ENCODE assay signal across 25 cellular contexts in genomic region chr2:178075006-178075326, GRCh38. TPM values are rescaled to one million over a fixed set of nuclear protein-coding genes. Genes with fewer than 3 reads are reported as not detected.
DNase-seq lines count a peak whose midpoint lies in the region; ATAC-seq, FAIRE-seq and TF ChIP-seq lines count a peak whose summit lies in the region.
"Had no signal": no experiment of that assay in that cellular context is flagged by ENCODE, and none has a peak within 500 bp of the region (broad histone marks: within the 10 kb centered on the region; RNA-seq: fewer than 3 reads in every experiment).

No MANE protein-coding gene starts in this region.

- H3K27me3 ChIP-seq in Loucy (ENCODE audit: insufficient read depth, low read length, poor library complexity, severe bottlenecking) = no peaks in the 10 kb centered on the region
- H3K27me3 ChIP-seq in bronchial epithelial cell (ENCODE audit: control insufficient read depth, insufficient read depth, low read length) = peaks cover 3% of the 10 kb centered on the region
- no peaks in the 10 kb centered on the region; the same call in 1 of the 2 replicates for H3K27me3 ChIP-seq in H9 (ENCODE audit: insufficient read depth, low read length)
- H3K27me3 ChIP-seq: BE2C, Peyer's patch had no signal

- H3T11ph ChIP-seq in H9 (ENCODE audit: low read length) = no peak overlapping the region

- H3K9me2 ChIP-seq in Loucy (replicated peaks; ENCODE audit: low read depth, low read length) = no peaks in the 10 kb centered on the region

- no peak for DNase-seq in A549 (ENCODE audit: low read depth in 1 of 2, low spot score in 1 of 2)
- peak; percentile 45 for DNase-seq in bronchial epithelial cell (ENCODE audit: low read depth)
- no peak for DNase-seq in H9
- no peak for DNase-seq in activated T-cell treated with anti-CD3 and anti-CD28 coated beads, Interleukin-2, amount 50 U/mL, for 24 hours
- no peak for DNase-seq in iPS-NIHi11 (ENCODE audit: low spot score)
- DNase-seq in foreskin fibroblast = no peak
- DNase-seq: BE2C; CD8-positive, alpha-beta memory T cell; DMS153; DND-41; KG1; NCI-H1048; NCI-H1417; NCI-H1694; NCI-H2029 treated with DMSO at 0.1 percent for 48 hours; NCI-H226; NCI-H510A; NCI-H69; Peyer's patch had no signal

- peaks cover 12 to 14% of the 10 kb centered on the region in 2 experiments for H3K4me1 Mint-ChIP-seq in H9
- H3K4me1 Mint-ChIP-seq in activated T-cell treated with anti-CD3 and anti-CD28 coated beads, Interleukin-2, amount 50 U/mL, for 24 hours (ENCODE audit: low read depth) = peaks cover 12% of the 10 kb centered on the region

- H3K9me3 Mint-ChIP-seq in H9 = peaks cover 4% of the 10 kb centered on the region in 2 experiments
- no peaks in the 10 kb centered on the region for H3K9me3 Mint-ChIP-seq in activated T-cell treated with anti-CD3 and anti-CD28 coated beads, Interleukin-2, amount 50 U/mL, for 24 hours

- H4K20me1 ChIP-seq in Loucy (ENCODE audit: insufficient read depth, low read length, poor library complexity, severe bottlenecking) = no peaks in the 10 kb centered on the region
- H4K20me1 ChIP-seq in H9 (ENCODE audit: control insufficient read depth, insufficient read depth, insufficient read length) = no peaks in the 10 kb centered on the region

- no peak overlapping the region for H3K27ac Mint-ChIP-seq in H9
- no peak overlapping the region for H3K27ac Mint-ChIP-seq in activated T-cell treated with anti-CD3 and anti-CD28 coated beads, Interleukin-2, amount 50 U/mL, for 24 hours
- H3K27ac Mint-ChIP-seq: CD14-positive monocyte; CD8-positive, alpha-beta memory T cell had no signal

- H2BK12ac ChIP-seq in H9 (ENCODE audit: insufficient read length, low read depth, low read length) = no peak overlapping the region

- H3K9me3 ChIP-seq in A549 = no peaks in the 10 kb centered on the region
- peaks cover 4% of the 10 kb centered on the region; the same call in 1 of the 2 replicates for H3K9me3 ChIP-seq in Loucy (ENCODE audit: insufficient read depth, low read depth, low read length)
- H3K9me3 ChIP-seq in H9 (ENCODE audit: control insufficient read depth, low read depth, low read length) = no peaks in the 10 kb centered on the region
- H3K9me3 ChIP-seq: BE2C, Peyer's patch had no signal

- CTCF ChIA-PET in A549 (lab: Yijun Ruan, JAX) = interaction anchor here (1.7 kb wide), 1 partner anchor 37 kb away, joined by 5 read pairs; the partner anchor contains the start of gene RBM45

- FAIRE-seq in A549 (lab: Jason Lieb, UNC) (no peak), bronchial epithelial cell (lab: Jason Lieb, UNC) (no peak)
- FAIRE-seq: GM12892, GM19239 had no signal

- H3K27ac ChIP-seq in A549 (no peak overlapping the region; a peak in 1 of 6 replicates), H9 (ENCODE audit: insufficient read length, low read depth, low read length) (no peak overlapping the region)
- H3K27ac ChIP-seq: 22Rv1, Peyer's patch had no signal

- TF ChIP-seq EP300 in A549 (IDR thresholded peaks at IDR 0.05) = no peak

- TF ChIP-seq POLR2A in A549 (IDR thresholded peaks at IDR 0.05; ENCODE audit: low read length) = no peak

- no peaks in the 10 kb centered on the region for H3K36me3 ChIP-seq in Loucy (ENCODE audit: insufficient read depth, low read length)
- H3K36me3 ChIP-seq in bronchial epithelial cell (ENCODE audit: control insufficient read depth, insufficient read depth, low read length) = no peaks in the 10 kb centered on the region
- H3K36me3 ChIP-seq: BE2C, Peyer's patch had no signal

- POLR2A ChIA-PET in A549 (lab: Yijun Ruan, JAX) = no interaction called here

- no peak overlapping the region for H3K14ac ChIP-seq in H9 (ENCODE audit: insufficient read depth, low read length)

- no peak overlapping the region for H3K18ac ChIP-seq in H9 (ENCODE audit: insufficient read length, low read depth, low read length)

- H2BK5ac ChIP-seq in H9 (ENCODE audit: insufficient read length, low read length) = no peak overlapping the region

- no peak overlapping the region for H3K4me3 Mint-ChIP-seq in H9
- no peak overlapping the region for H3K4me3 Mint-ChIP-seq in activated T-cell treated with anti-CD3 and anti-CD28 coated beads, Interleukin-2, amount 50 U/mL, for 24 hours
- H3K4me3 Mint-ChIP-seq: CD14-positive monocyte; CD8-positive, alpha-beta memory T cell had no signal

- H2BK15ac ChIP-seq in H9 (ENCODE audit: low read depth, low read length) = no peak overlapping the region

- no peaks in the 10 kb centered on the region for H3F3A ChIP-seq in Loucy (ENCODE audit: low read depth)

- H3K23ac ChIP-seq in H9 (ENCODE audit: insufficient read length, low read depth, low read length) = no peak overlapping the region

- H3K56ac ChIP-seq in H9 (ENCODE audit: insufficient read length, low read depth, low read length) = no peak overlapping the region

- H2AK5ac ChIP-seq in H9 (ENCODE audit: insufficient read length, low read length) = no peak overlapping the region

- H3K79me2 ChIP-seq in Loucy (ENCODE audit: insufficient read depth, low read length) = no peaks in the 10 kb centered on the region
- no peaks in the 10 kb centered on the region for H3K79me2 ChIP-seq in H9 (ENCODE audit: insufficient read depth, low read length)

- H3K9ac ChIP-seq in Loucy (ENCODE audit: low read depth, low read length, poor library complexity, severe bottlenecking) (no peak overlapping the region), H9 (ENCODE audit: extremely low read depth, insufficient read length, low read length) (no peak overlapping the region)

- H3K27me3 Mint-ChIP-seq in H9 (ENCODE audit: low read depth) = peaks cover 59% of the 10 kb centered on the region
- peaks cover 60% of the 10 kb centered on the region for H3K27me3 Mint-ChIP-seq in activated T-cell treated with anti-CD3 and anti-CD28 coated beads, Interleukin-2, amount 50 U/mL, for 24 hours

- H4K5ac ChIP-seq in H9 (ENCODE audit: insufficient read length, low read depth, low read length) = no peak overlapping the region

- ATAC-seq in A549 (no peak), SK-N-SH treated with all-trans-retinoic acid at 6 μM for 48 hours (no peak)

- H3K4me1 ChIP-seq in A549 (peaks cover 41% of the 10 kb centered on the region; the same call in 2 of the 3 replicates), Loucy (ENCODE audit: insufficient read depth, low read length, poor library complexity, severe bottlenecking) (peaks cover 25% of the 10 kb centered on the region), H9 (ENCODE audit: insufficient read depth, low read length) (no peaks in the 10 kb centered on the region)
- H3K4me1 ChIP-seq: Peyer's patch had no signal

- H2AFZ ChIP-seq in Loucy (ENCODE audit: low read length) (0 out of 2 replicates have a peak overlapping the region, but pooled peaks have one; percentile 47), H9 (ENCODE audit: low read length) (no peak overlapping the region)

- H3K4me2 ChIP-seq in A549 = peak overlapping the region; percentile 37; the same call in 2 of the 3 replicates
- no peak overlapping the region for H3K4me2 ChIP-seq in Loucy (ENCODE audit: low read depth, low read length, poor library complexity, severe bottlenecking)
- H3K4me2 ChIP-seq in H9 (ENCODE audit: insufficient read depth, insufficient read length, low read length) = no peak overlapping the region

- TF ChIP-seq CTCF in A549 (IDR thresholded peaks at IDR 0.05) (no peak), Loucy (conservative IDR thresholded peaks at IDR 0.05; ENCODE audit: low read length) (no peak), bronchial epithelial cell (IDR thresholded peaks at IDR 0.05; ENCODE audit: insufficient read depth, low read length, severe bottlenecking) (no peak), H9 (conservative IDR thresholded peaks at IDR 0.05) (no peak), foreskin fibroblast (IDR thresholded peaks at IDR 0.05; ENCODE audit: low read depth, low read length) (no peak)

- H3K4me3 ChIP-seq in A549 = no peak overlapping the region
- H3K4me3 ChIP-seq in Loucy (ENCODE audit: low read length, poor library complexity, severe bottlenecking) = no peak overlapping the region
- no peak overlapping the region for H3K4me3 ChIP-seq in bronchial epithelial cell (ENCODE audit: low read depth, low read length)
- no peak overlapping the region for H3K4me3 ChIP-seq in foreskin fibroblast (ENCODE audit: low read depth in 1 of 2, low read length in 2 of 2)
- H3K4me3 ChIP-seq: Peyer's patch had no signal

- peaks cover 5% of the 10 kb centered on the region for H3K23me2 ChIP-seq in H9 (ENCODE audit: insufficient read length, low read depth, low read length, poor library complexity, severe bottlenecking)

- TF ChIP-seq RAD21 in A549 (conservative IDR thresholded peaks at IDR 0.05 in 1 of 2, IDR thresholded peaks at IDR 0.05 in 1 of 2) = no peak

- H3K79me1 ChIP-seq in H9 (ENCODE audit: insufficient read depth, low read depth, low read length, poor library complexity, severe bottlenecking) = no peaks in the 10 kb centered on the region

- H3K4ac ChIP-seq in H9 (ENCODE audit: low read depth, low read length) = no peak overlapping the region

- H2BK20ac ChIP-seq in H9 (ENCODE audit: low read depth, low read length, poor library complexity, severe bottlenecking) = no peak overlapping the region

- no peak overlapping the region for H4K8ac ChIP-seq in H9 (replicated peaks; ENCODE audit: insufficient read length, low read depth, low read length)

- H3K36me3 Mint-ChIP-seq in H9 (ENCODE audit: insufficient read depth in 1 of 3, low read depth in 3 of 3) = no peaks in the 10 kb centered on the region
- no peaks in the 10 kb centered on the region for H3K36me3 Mint-ChIP-seq in activated T-cell treated with anti-CD3 and anti-CD28 coated beads, Interleukin-2, amount 50 U/mL, for 24 hours (ENCODE audit: low read depth)
- H3K36me3 Mint-ChIP-seq: CD14-positive monocyte; CD8-positive, alpha-beta memory T cell had no signal

- no peak overlapping the region for H2BK120ac ChIP-seq in H9 (ENCODE audit: low read depth, low read length, poor library complexity, severe bottlenecking)

- 81% methylated on average over 1 of the region's 1 CpG for WGBS in A549 (ENCODE audit: missing lambda C conversion rate)
- WGBS in H9 (ENCODE audit: extremely low coverage, insufficient read length, low lambda C conversion rate) = no CpG with 5 or more reads among the region's 1 CpG

- no peak overlapping the region for H4K91ac ChIP-seq in H9 (ENCODE audit: insufficient read length, low read depth, low read length)

RNA-seq across cellular contexts. Expression of gene PDE11A, which starts 2.4 kb away (rescaled TPM):
- polyA plus RNA-seq in A549 (2011; rRNA removed) = 5.4 and 5.6 TPM in 2 replicates
- polyA plus RNA-seq in A549 (2012; cell fraction: cytosol; rRNA removed) = 1.3 and 2.2 TPM in 2 replicates
- 1.3 and 2.0 TPM in 2 replicates for polyA plus RNA-seq in A549 (2012; cell fraction: nucleus; rRNA removed)
- polyA plus RNA-seq in A549 (2017; fragmentation: RNase III; extraction: RNeasy Plus Mini Kit Qiagen cat#74134 plus additional on column Dnase treatment) = 3.1 to 3.6 TPM (median 3.4 TPM) in 3 replicates
- 10.7 and 13.7 TPM in 2 replicates for polyA minus RNA-seq in A549 (2011; rRNA and poly(A)+ RNA removed)
- total RNA-seq in bronchial epithelial cell = not detected in 2 replicates
- 0.13 and 0.37 TPM in 2 replicates for total RNA-seq in H9 (2021)
- total RNA-seq: CD8-positive, alpha-beta memory T cell had no signal
- polyA plus RNA-seq: CD14-positive monocyte; CD8-positive, alpha-beta memory T cell had no signal

RNA-seq across cellular contexts. Expression of gene RBM45, which starts 37.3 kb away (rescaled TPM):
- 15.5 and 20.9 TPM in 2 replicates for polyA plus RNA-seq in A549 (2011; rRNA removed)
- polyA plus RNA-seq in A549 (2012; cell fraction: cytosol; rRNA removed) = 6.6 and 7.4 TPM in 2 replicates
- 5.1 and 5.6 TPM in 2 replicates for polyA plus RNA-seq in A549 (2012; cell fraction: nucleus; rRNA removed)
- 15.2 to 16.9 TPM (median 15.6 TPM) in 3 replicates for polyA plus RNA-seq in A549 (2017; fragmentation: RNase III; extraction: RNeasy Plus Mini Kit Qiagen cat#74134 plus additional on column Dnase treatment)
- polyA minus RNA-seq in A549 (2011; rRNA and poly(A)+ RNA removed) = 4.5 and 4.9 TPM in 2 replicates
- total RNA-seq in bronchial epithelial cell = 13.7 and 22.1 TPM in 2 replicates
- 10.0 and 13.9 TPM in 2 replicates for total RNA-seq in H9 (2021)
